10 cellular contexts compared by ENCODE assay signal in genomic region chr11:134380229-134380628, GRCh38. TPM values are rescaled to one million over a fixed set of nuclear protein-coding genes. Genes with fewer than 3 reads are reported as not detected.
"Had no signal": no experiment of that assay in that cellular context is flagged by ENCODE, and none has a peak within 500 bp of the region (broad histone marks: within the 10 kb centered on the region; RNA-seq: fewer than 3 reads in every experiment).

No MANE protein-coding gene starts in this region.

- H3K9me3 Mint-ChIP-seq: GM23338, H9 had no signal

- H3K27ac ChIP-seq: GM23248 had no signal

- H3K4me3 Mint-ChIP-seq: GM23338, H9, HFFc6 had no signal

- DNase-seq: GM23248, GOT3, H7, H9, HCEC 1CT, HFFc6 had no signal

- H3K4me1 ChIP-seq: HAP-1 had no signal

- H3K4me2 ChIP-seq: GM23338 had no signal

- H3K9me3 ChIP-seq: HAP-1 had no signal

- ATAC-seq: GM23338 had no signal

- H3K9ac ChIP-seq: GM23248 had no signal

- H3K4me3 ChIP-seq: GM23248, GM23338, HAP-1 had no signal

- H2AFZ ChIP-seq: GM23248, GM23338 had no signal

- FAIRE-seq: H1, H54 had no signal

- H3K36me3 ChIP-seq: HAP-1 had no signal

- H3K27ac Mint-ChIP-seq: GM23338, H9, HFFc6 had no signal

RNA-seq across cellular contexts. Expression of gene B3GAT1, which starts 31.8 kb away (rescaled TPM):
- total RNA-seq: GM23248, HFFc6 had no signal
- polyA plus RNA-seq: GM23248 had no signal

RNA-seq across cellular contexts. Expression of gene GLB1L2, which starts 48.4 kb away (rescaled TPM):
- total RNA-seq: GM23248, HFFc6 had no signal
